In the genomic region with DNA sequence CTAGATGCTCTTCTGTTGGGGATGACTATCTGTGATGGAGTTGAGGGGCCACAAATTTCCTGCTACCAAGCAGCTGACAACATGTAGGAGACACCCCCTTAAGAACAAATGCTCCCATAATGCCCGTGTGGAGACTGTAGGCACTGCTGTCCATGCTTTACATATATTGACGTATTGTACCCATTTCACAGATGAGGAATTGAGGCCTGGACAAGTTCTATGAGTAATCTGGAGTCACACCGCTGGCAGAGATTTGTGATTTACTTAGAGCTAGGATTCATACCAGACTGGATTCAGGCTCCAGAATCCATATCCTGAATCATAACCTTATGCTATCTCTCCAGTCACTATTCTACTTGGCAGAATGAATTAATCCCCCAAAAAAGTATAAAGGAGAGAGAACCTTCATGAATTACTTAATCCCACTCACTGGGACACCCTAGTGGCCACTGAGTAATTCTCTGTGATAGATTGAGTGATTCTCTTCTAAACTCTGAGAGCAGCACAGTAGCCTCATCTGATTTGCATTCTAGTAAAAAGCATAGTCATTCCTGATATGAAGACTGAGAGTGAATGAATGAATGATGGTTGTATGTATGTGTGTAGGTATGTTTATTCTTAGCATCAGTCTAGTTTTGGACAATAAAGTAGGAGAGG, we compare ENCODE assay signal across 16 cellular contexts.
DNase-seq lines count a peak whose midpoint lies in the region; ATAC-seq and TF ChIP-seq lines count a peak whose summit lies in the region.
"Had no signal": no experiment of that assay in that cellular context is flagged by ENCODE, and none has a peak within 500 bp of the region (broad histone marks: within the 10 kb centered on the region; RNA-seq: fewer than 3 reads in every experiment).

No MANE protein-coding gene starts in this region.

- no peak for TF ChIP-seq POLR2A in breast epithelium (IDR thresholded peaks at IDR 0.05)

- no peak overlapping the region for H4K91ac ChIP-seq in mesenchymal stem cell (ENCODE audit: low read length)

- no peak overlapping the region for H3K23ac ChIP-seq in mesenchymal stem cell (ENCODE audit: low read length in 2 of 2)

- H4K8ac ChIP-seq in mesenchymal stem cell (ENCODE audit: low read length) = no peak overlapping the region

- H3K27me3 ChIP-seq in breast epithelium = no peaks in the 10 kb centered on the region
- no peaks in the 10 kb centered on the region for H3K27me3 ChIP-seq in Caco-2 (replicated peaks; ENCODE audit: control insufficient read depth, insufficient read depth, low read length)
- H3K27me3 ChIP-seq in mesenchymal stem cell (ENCODE audit: control insufficient read depth in 1 of 2, insufficient read depth in 1 of 2, low read length in 2 of 2) = no peaks in the 10 kb centered on the region
- H3K27me3 ChIP-seq: ovary, thyroid gland had no signal

- no peak overlapping the region for H3K4ac ChIP-seq in mesenchymal stem cell (ENCODE audit: low read depth in 1 of 2, low read length in 2 of 2)

- H2AK5ac ChIP-seq in mesenchymal stem cell (ENCODE audit: low read length, severe bottlenecking) = no peak overlapping the region

- H3K4me1 Mint-ChIP-seq in MCF 10A (ENCODE audit: insufficient read depth, unreplicated experiment) (no peaks in the 10 kb centered on the region), Caco-2 (ENCODE audit: low read depth, unreplicated experiment) (no peaks in the 10 kb centered on the region)
- H3K4me1 Mint-ChIP-seq: T-helper 17 cell had no signal

- no peak overlapping the region for H2BK15ac ChIP-seq in mesenchymal stem cell (ENCODE audit: low read depth, poor library complexity, severe bottlenecking)

- H3K4me1 ChIP-seq in breast epithelium (no peaks in the 10 kb centered on the region), Caco-2 (no peaks in the 10 kb centered on the region), mesenchymal stem cell (ENCODE audit: control insufficient read depth, insufficient read depth, low read depth, low read length) (no peaks in the 10 kb centered on the region)
- H3K4me1 ChIP-seq: HAP-1, thyroid gland had no signal

- WGBS in mesenchymal stem cell = 73% methylated on average over 3 of the region's 3 CpGs

- no peak overlapping the region for H3K14ac ChIP-seq in mesenchymal stem cell (ENCODE audit: low read length in 2 of 2)

- TF ChIP-seq CTCF in MCF 10A (IDR thresholded peaks at IDR 0.05; ENCODE audit: unreplicated experiment) (no peak), breast epithelium (IDR thresholded peaks at IDR 0.05) (no peak), WI38 (IDR thresholded peaks at IDR 0.05; ENCODE audit: low read depth, low read length) (peak; percentile 15; the same call in 1 of the 2 replicates), Caco-2 (IDR thresholded peaks at IDR 0.05; ENCODE audit: insufficient read depth in 1 of 2, low read depth in 1 of 2, low read length in 1 of 2, severe bottlenecking in 1 of 2, unreplicated experiment in 1 of 2) (peak in 1 of 2 experiments; percentile 23)

- H3K27ac Mint-ChIP-seq in MCF 10A (ENCODE audit: low read depth, unreplicated experiment) (no peak overlapping the region), Caco-2 (ENCODE audit: unreplicated experiment) (no peak overlapping the region)
- H3K27ac Mint-ChIP-seq: T-helper 17 cell had no signal

- peak; percentile 64 for ATAC-seq in HG03025 (IDR thresholded peaks at IDR 0.05; ENCODE audit: low FRiP score, unreplicated experiment)
- ATAC-seq: T-helper 17 cell had no signal

- H3K4me3 ChIP-seq in breast epithelium = no peak overlapping the region
- H3K4me3 ChIP-seq in WI38 (ENCODE audit: low read depth, low read length) = no peak overlapping the region
- no peak overlapping the region for H3K4me3 ChIP-seq in Caco-2 (ENCODE audit: low read depth, low read length)
- H3K4me3 ChIP-seq in mesenchymal stem cell (ENCODE audit: insufficient read depth in 1 of 2, low read depth in 1 of 2, low read length in 2 of 2) = no peak overlapping the region
- H3K4me3 ChIP-seq: HAP-1, ovary, thyroid gland had no signal

- H3K36me3 ChIP-seq in breast epithelium (no peaks in the 10 kb centered on the region), Caco-2 (ENCODE audit: control insufficient read depth, insufficient read depth, low read length) (no peaks in the 10 kb centered on the region), mesenchymal stem cell (ENCODE audit: control insufficient read depth in 1 of 2, insufficient read depth in 2 of 2, low read depth in 1 of 2, low read length in 2 of 2) (no peaks in the 10 kb centered on the region)
- H3K36me3 ChIP-seq: HAP-1, ovary, thyroid gland had no signal

- H3K9ac ChIP-seq in mesenchymal stem cell (ENCODE audit: low read length) = no peak overlapping the region

- POLR2A ChIA-PET in MCF 10A (lab: Yijun Ruan, JAX) (no interaction called here), Caco-2 (lab: Charles Lee) (no interaction called here)

- H3K4me3 Mint-ChIP-seq in MCF 10A (ENCODE audit: unreplicated experiment) (no peak overlapping the region), Caco-2 (ENCODE audit: unreplicated experiment) (no peak overlapping the region)
- H3K4me3 Mint-ChIP-seq: T-helper 17 cell had no signal

- intact Hi-C loops in MCF 10A (cut with micrococcal nuclease) (no loop called here), breast epithelium (cut with DNase I; ENCODE audit: low total_unique reads) (no loop called here), Caco-2 (cut with micrococcal nuclease; ENCODE audit: unreplicated experiment) (no loop called here)

- no peak overlapping the region for H3K18ac ChIP-seq in mesenchymal stem cell (ENCODE audit: low read depth in 1 of 2, low read length in 2 of 2)

- H2BK12ac ChIP-seq in mesenchymal stem cell (ENCODE audit: low read length in 2 of 2) = no peak overlapping the region

- peaks cover 16% of the 10 kb centered on the region for H3K27me3 Mint-ChIP-seq in MCF 10A (ENCODE audit: insufficient read depth, unreplicated experiment)
- peaks cover 4% of the 10 kb centered on the region for H3K27me3 Mint-ChIP-seq in Caco-2 (ENCODE audit: insufficient read depth, unreplicated experiment)
- H3K27me3 Mint-ChIP-seq: T-helper 17 cell had no signal

- H3K27ac ChIP-seq in breast epithelium = no peak overlapping the region
- H3K27ac ChIP-seq in mesenchymal stem cell (ENCODE audit: low read length, poor library complexity, severe bottlenecking) = no peak overlapping the region
- H3K27ac ChIP-seq: ovary, thyroid gland had no signal

- H2BK5ac ChIP-seq in mesenchymal stem cell (ENCODE audit: low read depth, low read length, poor library complexity, severe bottlenecking) = no peak overlapping the region

- H3K9me3 Mint-ChIP-seq in MCF 10A (ENCODE audit: unreplicated experiment) (no peaks in the 10 kb centered on the region), Caco-2 (ENCODE audit: unreplicated experiment) (no peaks in the 10 kb centered on the region)

- no peak overlapping the region for H3K4me2 ChIP-seq in mesenchymal stem cell (ENCODE audit: low read length, poor library complexity, severe bottlenecking)

- H2BK120ac ChIP-seq in mesenchymal stem cell (ENCODE audit: low read depth, low read length) = no peak overlapping the region

- BruUV-seq in MCF 10A (replicated peaks; lab: Mats Ljungman, UMichigan) (no TSS peak), Caco-2 (replicated peaks; lab: Mats Ljungman, UMichigan) (no TSS peak)

- no peak overlapping the region for H2AFZ ChIP-seq in mesenchymal stem cell (ENCODE audit: low read depth, low read length)

- no peaks in the 10 kb centered on the region for H3K79me1 ChIP-seq in mesenchymal stem cell (replicated peaks; ENCODE audit: low read length, poor library complexity, severe bottlenecking)

- H3K9me3 ChIP-seq in breast epithelium (peaks cover 0 to 4% of the 10 kb centered on the region in 2 donors), Caco-2 (no peaks in the 10 kb centered on the region), mesenchymal stem cell (ENCODE audit: control insufficient read depth, low read length) (no peaks in the 10 kb centered on the region)
- H3K9me3 ChIP-seq: HAP-1, ovary, thyroid gland had no signal

- DNase-seq in MCF 10A (ENCODE audit: unreplicated experiment) (peak; percentile 23), breast epithelium (ENCODE audit: low spot score in 2 of 2) (no peak), Caco-2 (no peak), mesenchymal stem cell (no peak), SIG-M5 (lab: John Stamatoyannopoulos, UW) (no peak), epidermal melanocyte (ENCODE audit: insufficient read length, low spot score) (no peak)
- DNase-seq: activated CD4-positive, alpha-beta T cell treated with anti-CD3 and anti-CD28 coated beads, Interleukin-2, amount 50 U/mL, for 48 hours; NCI-H1417 treated with DMSO at 0.1 percent for 48 hours; NCI-H446; ovary; stimulated activated CD4-positive, alpha-beta T cell treated with anti-CD3 and anti-CD28 coated beads, Interleukin-15, amount 100 ng/mL, for 24 hours; T-helper 17 cell; thyroid gland had no signal

- CTCF ChIA-PET in MCF 10A (lab: Yijun Ruan, JAX) (interaction anchor here (0.6 to 2.2 kb wide), 2 partner anchors 8 to 18 kb away, joined by 3 to 5 read pairs; no protein-coding TSS in a partner anchor), Caco-2 (lab: Charles Lee) (no interaction called here)

- H3K36me3 Mint-ChIP-seq in MCF 10A (ENCODE audit: insufficient read depth, unreplicated experiment) = no peaks in the 10 kb centered on the region
- H3K36me3 Mint-ChIP-seq in Caco-2 (ENCODE audit: insufficient read depth, unreplicated experiment) = no peaks in the 10 kb centered on the region
